Comparison of ENCODE assay signal across 14 cellular contexts in the genomic region with DNA sequence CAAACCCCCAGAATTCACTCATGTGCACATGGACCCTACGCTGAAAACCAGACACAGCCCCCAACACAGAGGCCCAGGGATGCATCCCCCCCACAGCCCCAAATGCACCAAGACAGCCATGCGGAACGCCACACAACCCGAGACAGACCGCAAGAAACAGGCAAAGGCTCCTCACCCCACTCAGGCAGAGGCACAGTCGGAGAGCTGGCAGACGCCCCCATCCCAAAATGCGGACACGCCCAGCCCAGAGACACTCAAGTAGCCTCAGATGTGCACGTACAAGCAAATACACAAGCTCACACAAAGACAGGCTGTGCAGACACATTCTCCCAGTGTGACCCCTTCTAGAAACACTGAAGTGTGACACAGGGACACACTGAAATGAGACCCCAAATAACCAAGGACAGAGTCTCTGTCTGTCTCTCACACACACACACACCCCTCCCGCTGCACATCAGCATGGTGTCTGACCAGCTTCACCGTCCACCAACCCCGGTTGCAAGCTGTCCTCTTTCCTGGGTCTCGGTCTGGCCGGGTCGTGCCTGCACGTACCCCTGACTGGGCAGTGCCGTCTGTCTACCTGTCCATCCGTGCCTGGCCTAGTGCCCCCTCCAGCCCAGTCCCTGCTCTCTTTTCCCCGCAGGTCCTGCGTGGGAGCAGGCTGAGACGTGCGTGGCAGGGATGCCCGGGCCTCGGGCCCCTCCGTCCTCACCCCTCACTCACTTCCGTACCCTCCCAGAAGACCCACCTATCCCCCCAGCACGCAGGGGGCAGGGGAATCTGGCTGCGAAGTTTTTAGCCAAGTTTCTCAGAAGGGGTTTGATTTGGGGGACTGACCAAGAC. TPM values are rescaled to one million over a fixed set of nuclear protein-coding genes. Genes with fewer than 3 reads are reported as not detected.
DNase-seq lines count a peak whose midpoint lies in the region; ATAC-seq and TF ChIP-seq lines count a peak whose summit lies in the region.
"Had no signal": no experiment of that assay in that cellular context is flagged by ENCODE, and none has a peak within 500 bp of the region (broad histone marks: within the 10 kb centered on the region; RNA-seq: fewer than 3 reads in every experiment).

No MANE protein-coding gene starts in this region.

- peaks cover 3% of the 10 kb centered on the region for H3K27me3 Mint-ChIP-seq in CD8-positive, alpha-beta T cell (ENCODE audit: low read depth)
- H3K27me3 Mint-ChIP-seq in activated T-helper 17 cell treated with anti-CD3 and anti-CD28 coated beads, Interleukin-2, amount 50 U/mL, for 72 hours, result peaks cover 27% of the 10 kb centered on the region

- H3K4me3 Mint-ChIP-seq in CD8-positive, alpha-beta T cell, result peak overlapping the region; percentile 36
- H3K4me3 Mint-ChIP-seq in activated T-helper 17 cell treated with anti-CD3 and anti-CD28 coated beads, Interleukin-2, amount 50 U/mL, for 72 hours, result peak overlapping the region; percentile 2

- POLR2A ChIA-PET in CD8-positive, alpha-beta T cell (lab: Charles Lee), result interaction anchor here (0.7 to 18.1 kb wide), 15 partner anchors 9 to 52 kb away, joined by 3 to 253 read pairs (median 5); partner anchors contain the start of genes ARHGEF1, ERFL and RPS19

- peak overlapping the region; percentile 83 for H3K27ac Mint-ChIP-seq in CD8-positive, alpha-beta T cell
- H3K27ac Mint-ChIP-seq in activated T-helper 17 cell treated with anti-CD3 and anti-CD28 coated beads, Interleukin-2, amount 50 U/mL, for 72 hours, result peak overlapping the region; percentile 3

- no peak overlapping the region for H2BK120ac ChIP-seq in mesendoderm (ENCODE audit: low read depth, low read length)

- H2BK15ac ChIP-seq in mesendoderm (replicated peaks; ENCODE audit: low read depth), result no peak overlapping the region

- H3K27me3 ChIP-seq in CD8-positive, alpha-beta T cell (ENCODE audit: insufficient read depth, low read length), result no peaks in the 10 kb centered on the region
- H3K27me3 ChIP-seq in mesendoderm (ENCODE audit: insufficient read depth, low read length, poor library complexity), result peaks cover 44% of the 10 kb centered on the region

- H3K4me2 ChIP-seq in mesendoderm (ENCODE audit: low read length), result no peak overlapping the region

- TF ChIP-seq POLR2A in GM18505 (IDR thresholded peaks at IDR 0.05; ENCODE audit: borderline replicate concordance, extremely low read depth, insufficient read depth, insufficient read length), result peak; percentile 26

- H3K27ac ChIP-seq in CD8-positive, alpha-beta T cell (ENCODE audit: low read depth, low read length), result no peak overlapping the region
- H3K27ac ChIP-seq in mesendoderm (ENCODE audit: low read depth, low read length), result no peak overlapping the region
- H3K27ac ChIP-seq: breast epithelium, gastroesophageal sphincter, skin epidermis had no signal

- CTCF ChIA-PET in CD8-positive, alpha-beta T cell (lab: Charles Lee), result interaction anchor here (0.8 to 1.6 kb wide), 6 partner anchors 22 to 52 kb away, joined by 3 to 5 read pairs (median 4); partner anchors contain the start of gene RPS19

- no peaks in the 10 kb centered on the region for H3K36me3 ChIP-seq in CD8-positive, alpha-beta T cell (ENCODE audit: insufficient read depth, low read length)
- no peaks in the 10 kb centered on the region for H3K36me3 ChIP-seq in mesendoderm (ENCODE audit: control insufficient read depth, insufficient read depth, low read length)
- H3K36me3 ChIP-seq: breast epithelium had no signal

- peak in 1 of 7 experiments; percentile 66 for DNase-seq in CD8-positive, alpha-beta T cell
- DNase-seq in mesendoderm, result no peak
- DNase-seq in HPDE6-E6E7 (ENCODE audit: extremely low spot score), result no peak
- DNase-seq: left cardiac atrium, NCI-H1417 treated with DMSO at 0.1 percent for 48 hours, NCI-H526 treated with DMSO at 0.1 percent for 48 hours had no signal

- H3K36me3 Mint-ChIP-seq in CD8-positive, alpha-beta T cell, result peaks cover 4% of the 10 kb centered on the region
- H3K36me3 Mint-ChIP-seq in activated T-helper 17 cell treated with anti-CD3 and anti-CD28 coated beads, Interleukin-2, amount 50 U/mL, for 72 hours (ENCODE audit: low read depth), result peaks cover 20% of the 10 kb centered on the region

- WGBS in mesendoderm (ENCODE audit: extremely low coverage, insufficient coverage, low lambda C conversion rate), result no CpG with 5 or more reads among the region's 29 CpGs

- H3K18ac ChIP-seq in mesendoderm (ENCODE audit: low read length), result no peak overlapping the region

- no peak overlapping the region for H2AK5ac ChIP-seq in mesendoderm (ENCODE audit: low read length)

- no peaks in the 10 kb centered on the region for H3K79me1 ChIP-seq in mesendoderm (ENCODE audit: low read length)

- no peak overlapping the region for H3K9ac ChIP-seq in mesendoderm (ENCODE audit: low read length)

- no peak for TF ChIP-seq CTCF in CD8-positive, alpha-beta T cell (IDR thresholded peaks at IDR 0.05)

- H3K4me3 ChIP-seq in CD8-positive, alpha-beta T cell (ENCODE audit: low read depth, low read length), result no peak overlapping the region
- H3K4me3 ChIP-seq in mesendoderm (ENCODE audit: low read length), result no peak overlapping the region
- H3K4me3 ChIP-seq: gastroesophageal sphincter had no signal

- no peaks in the 10 kb centered on the region for H3K9me3 ChIP-seq in CD8-positive, alpha-beta T cell (ENCODE audit: low read length)
- H3K9me3 ChIP-seq: breast epithelium, gastroesophageal sphincter had no signal

- H3K56ac ChIP-seq in mesendoderm (ENCODE audit: low read length), result no peak overlapping the region

- no peak overlapping the region for H4K5ac ChIP-seq in mesendoderm (ENCODE audit: low read length)

- H3K4ac ChIP-seq in mesendoderm (ENCODE audit: low read depth, low read length), result no peak overlapping the region

- peaks cover 65% of the 10 kb centered on the region for H3K4me1 ChIP-seq in CD8-positive, alpha-beta T cell (ENCODE audit: insufficient read depth, low read length)
- no peaks in the 10 kb centered on the region for H3K4me1 ChIP-seq in mesendoderm (ENCODE audit: control insufficient read depth, low read depth, low read length)

- H3K9me3 Mint-ChIP-seq in CD8-positive, alpha-beta T cell, result no peaks in the 10 kb centered on the region
- no peaks in the 10 kb centered on the region for H3K9me3 Mint-ChIP-seq in activated T-helper 17 cell treated with anti-CD3 and anti-CD28 coated beads, Interleukin-2, amount 50 U/mL, for 72 hours

- H3K23ac ChIP-seq in mesendoderm (ENCODE audit: low read length), result peak overlapping the region; percentile 66

- H4K8ac ChIP-seq in mesendoderm (ENCODE audit: low read depth, low read length), result no peak overlapping the region

- H3K4me1 Mint-ChIP-seq in CD8-positive, alpha-beta T cell (ENCODE audit: low read depth), result peaks cover 46% of the 10 kb centered on the region
- peaks cover 12% of the 10 kb centered on the region for H3K4me1 Mint-ChIP-seq in activated T-helper 17 cell treated with anti-CD3 and anti-CD28 coated beads, Interleukin-2, amount 50 U/mL, for 72 hours

- intact Hi-C loops in CD8-positive, alpha-beta T cell (cut with DNase I, micrococcal nuclease), result loop anchor here in 1 of 2 experiments (1.0 kb wide), 1 partner anchor 39 kb away; no protein-coding TSS in a partner anchor

- ATAC-seq in CD8-positive, alpha-beta T cell, result peak; percentile 9
- ATAC-seq in GM18505 (IDR thresholded peaks at IDR 0.05; ENCODE audit: unreplicated experiment) (no peak), GM21529 (IDR thresholded peaks at IDR 0.05; ENCODE audit: unreplicated experiment) (no peak), HG02970 (IDR thresholded peaks at IDR 0.05; ENCODE audit: low FRiP score, unreplicated experiment) (no peak)
- ATAC-seq in activated T-helper 17 cell treated with anti-CD3 and anti-CD28 coated beads, Interleukin-2, amount 50 U/mL, for 72 hours (replicated peaks), result no peak
- ATAC-seq: gastroesophageal sphincter, left cardiac atrium had no signal

- H3K79me2 ChIP-seq in mesendoderm (ENCODE audit: control insufficient read depth, insufficient read depth, low read length), result no peaks in the 10 kb centered on the region

- H2BK5ac ChIP-seq in mesendoderm (ENCODE audit: low read length), result no peak overlapping the region

RNA-seq across cellular contexts. Expression of gene ERFL, which starts 16.1 kb away (rescaled TPM):
- 1 to 10 TPM; 5.4 to 6.8 TPM for total RNA-seq in CD8-positive, alpha-beta T cell
- total RNA-seq in activated T-helper 17 cell treated with anti-CD3 and anti-CD28 coated beads, Interleukin-2, amount 50 U/mL, for 72 hours, result 1 to 10 TPM in 1 of 2 donors, under 1 TPM in 1; 0.89 to 2.1 TPM
- not detected for polyA plus RNA-seq in mesendoderm (2013, experiment 1 of 2)
- not detected for polyA plus RNA-seq in mesendoderm (2013, experiment 2 of 2)
- total RNA-seq: gastroesophageal sphincter had no signal

RNA-seq across cellular contexts. Expression of gene ARHGEF1, which starts 29.1 kb away (rescaled TPM):
- total RNA-seq in CD8-positive, alpha-beta T cell, result 1,000 to 10,000 TPM; 1,125 to 1,160 TPM
- total RNA-seq in activated T-helper 17 cell treated with anti-CD3 and anti-CD28 coated beads, Interleukin-2, amount 50 U/mL, for 72 hours, result 100 to 1,000 TPM; 255 to 337 TPM
- polyA plus RNA-seq in mesendoderm (2013, experiment 1 of 2), result 38.0 TPM
- 36.4 TPM for polyA plus RNA-seq in mesendoderm (2013, experiment 2 of 2)

RNA-seq across cellular contexts. Expression of gene CD79A, which starts 35.0 kb away (rescaled TPM):
- total RNA-seq in CD8-positive, alpha-beta T cell, result 10 to 100 TPM; 19.5 to 19.6 TPM
- under 1 TPM; 0.22 to 0.98 TPM for total RNA-seq in activated T-helper 17 cell treated with anti-CD3 and anti-CD28 coated beads, Interleukin-2, amount 50 U/mL, for 72 hours
- 0.41 TPM for polyA plus RNA-seq in mesendoderm (2013, experiment 1 of 2)
- polyA plus RNA-seq in mesendoderm (2013, experiment 2 of 2), result 0.46 TPM
- polyA plus RNA-seq: neural cell had no signal

RNA-seq across cellular contexts. Expression of gene RABAC1, which starts 47.0 kb away (rescaled TPM):
- 100 to 1,000 TPM in 1 of 2 experiments, 10 to 100 TPM in 1; 99.5 to 114 TPM for total RNA-seq in CD8-positive, alpha-beta T cell
- 10 to 100 TPM; 37.6 to 54.7 TPM for total RNA-seq in activated T-helper 17 cell treated with anti-CD3 and anti-CD28 coated beads, Interleukin-2, amount 50 U/mL, for 72 hours
- 93.5 TPM for polyA plus RNA-seq in mesendoderm (2013, experiment 1 of 2)
- 93.5 TPM for polyA plus RNA-seq in mesendoderm (2013, experiment 2 of 2)

RNA-seq across cellular contexts. Expression of gene RPS19, which starts 52.1 kb away (rescaled TPM):
- total RNA-seq in CD8-positive, alpha-beta T cell, result 1,000 to 10,000 TPM; 3,663 to 3,781 TPM
- total RNA-seq in activated T-helper 17 cell treated with anti-CD3 and anti-CD28 coated beads, Interleukin-2, amount 50 U/mL, for 72 hours, result 1,000 to 10,000 TPM; 3,531 to 4,049 TPM
- 3,019 TPM for polyA plus RNA-seq in mesendoderm (2013, experiment 1 of 2)
- polyA plus RNA-seq in mesendoderm (2013, experiment 2 of 2), result 2,972 TPM

Comparison
In these comparisons a context has a peak if more than half of its experiments do, and no peak if none do; other contexts are left out.
1. RNA of gene CD79A, which starts 35.0 kb away (total RNA-seq): 19.5 to 19.6 TPM in CD8-positive, alpha-beta T cell; 0.22 to 0.98 TPM in activated T-helper 17 cell treated with anti-CD3 and anti-CD28 coated beads, Interleukin-2, amount 50 U/mL, for 72 hours; every median in the first group is over 10 times any median in the second.